Comparison of ENCODE assay signal across 8 cellular contexts in genomic region chr19:58059003-58059671, GRCh38. TPM values are rescaled to one million over a fixed set of nuclear protein-coding genes. Genes with fewer than 3 reads are reported as not detected.
DNase-seq lines count a peak whose midpoint lies in the region; ATAC-seq and TF ChIP-seq lines count a peak whose summit lies in the region.

TSS of gene ZNF135 (plus strand) at chr19:58059282. CDS start at chr19:58060003, 721 bp downstream.

- no peaks in the 10 kb centered on the region for H3K36me3 ChIP-seq in HEK293 (ENCODE audit: control insufficient read depth in 2 of 2, insufficient read depth in 1 of 2, low read length in 2 of 2)
- peaks cover 5 to 13% (median 11%) of the 10 kb centered on the region in 3 donors for H3K36me3 ChIP-seq in skeletal muscle tissue (ENCODE audit: control insufficient read depth in 3 of 3, insufficient read depth in 3 of 3, low read length in 3 of 3)
- H3K36me3 ChIP-seq in PC-9 (ENCODE audit: low read depth): no peaks in the 10 kb centered on the region

- H2AFZ ChIP-seq in PC-9: no peak within 1 kb of the TSS

- POLR2A ChIA-PET in HEK293 (lab: Yijun Ruan, JAX) (interaction anchor here (0.6 to 2.3 kb wide), 4 partner anchors 57 to 383 kb away, joined by 3 to 12 read pairs (median 4); partner anchors contain the start of genes ZNF274 and ZNF606), PC-9 (lab: Charles Lee; ENCODE audit: unreplicated experiment) (no interaction called here)

- intact Hi-C loops in PC-9 (cut with micrococcal nuclease; ENCODE audit: unreplicated experiment): no loop called here

- BruUV-seq in PC-9 (replicated peaks; lab: Mats Ljungman, UMichigan): no TSS peak

- H3K4me3 ChIP-seq in HEK293 (ENCODE audit: low read depth, low read length): peak within 1 kb of the TSS; percentile 44
- peak within 1 kb of the TSS; percentile 63 to 77 (median 75) for H3K4me3 ChIP-seq in skeletal muscle tissue (ENCODE audit: low read length in 3 of 3)
- H3K4me3 ChIP-seq in PC-9: no peak within 1 kb of the TSS

- ATAC-seq in activated CD4-positive, CD25-positive, alpha-beta regulatory T cell treated with anti-CD3 and anti-CD28 coated beads, Interleukin-2, amount 50 U/mL, for 24 hours: peak; percentile 89 to 92
- ATAC-seq in HG03571 (IDR thresholded peaks at IDR 0.05; ENCODE audit: unreplicated experiment): no peak

- DNase-seq in cerebellum (ENCODE audit: low spot score): peak; percentile 95
- peak; percentile 90 for DNase-seq in iris pigment epithelial cell (ENCODE audit: low read depth)
- no peak for DNase-seq in PC-9
- no peak for DNase-seq in AML-193 (lab: John Stamatoyannopoulos, UW)

- no peaks in the 10 kb centered on the region for H4K20me1 ChIP-seq in PC-9 (ENCODE audit: insufficient read depth)

- H3F3A ChIP-seq in PC-9 (ENCODE audit: insufficient read depth, low read depth): no peaks in the 10 kb centered on the region

- H3K9ac ChIP-seq in skeletal muscle tissue (ENCODE audit: low read depth in 1 of 3, low read length in 3 of 3): peak within 1 kb of the TSS; percentile 74 to 84 (median 77)

- H3K27ac ChIP-seq in HEK293 (ENCODE audit: extremely low read depth, low read depth, low read length): no peak within 1 kb of the TSS; the same call in 1 of the 2 replicates
- H3K27ac ChIP-seq in skeletal muscle tissue (ENCODE audit: low read depth, low read length): peak within 1 kb of the TSS; percentile 74
- H3K27ac ChIP-seq in PC-9: no peak within 1 kb of the TSS

- no peak within 1 kb of the TSS for H3K4me2 ChIP-seq in PC-9

- TF ChIP-seq CTCF in HEK293 (tag by site-specific recombination; IDR thresholded peaks at IDR 0.05) (no peak), PC-9 (conservative IDR thresholded peaks at IDR 0.05) (no peak)

- H3K4me1 ChIP-seq in HEK293 (ENCODE audit: control insufficient read depth, insufficient read depth, low read length) (no peaks in the 10 kb centered on the region), skeletal muscle tissue (ENCODE audit: control insufficient read depth in 3 of 3, insufficient read depth in 3 of 3, low read length in 3 of 3) (peaks cover 2 to 7% (median 7%) of the 10 kb centered on the region in 3 donors), PC-9 (replicated peaks; ENCODE audit: insufficient read depth) (no peaks in the 10 kb centered on the region)

- no peaks in the 10 kb centered on the region for H3K9me2 ChIP-seq in PC-9 (ENCODE audit: insufficient read depth)

- H3K9me3 ChIP-seq in HEK293 (ENCODE audit: control insufficient read depth, insufficient read depth, low read depth, low read length) (no peaks in the 10 kb centered on the region), skeletal muscle tissue (ENCODE audit: control insufficient read depth in 3 of 3, low read length in 3 of 3) (peaks cover 14 to 20% (median 19%) of the 10 kb centered on the region in 3 donors), PC-9 (ENCODE audit: insufficient read depth, low read depth) (peaks cover 22% of the 10 kb centered on the region)

- peaks cover 0 to 4% (median 2%) of the 10 kb centered on the region in 3 donors for H3K27me3 ChIP-seq in skeletal muscle tissue (ENCODE audit: control insufficient read depth in 3 of 3, insufficient read depth in 3 of 3, low read length in 3 of 3)
- H3K27me3 ChIP-seq in PC-9 (ENCODE audit: insufficient read depth, low read depth): peaks cover 17% of the 10 kb centered on the region

- CTCF ChIA-PET in HEK293 (lab: Yijun Ruan, JAX) (no interaction called here), PC-9 (lab: Charles Lee) (no interaction called here)

- no peaks in the 10 kb centered on the region for H3K79me2 ChIP-seq in PC-9 (ENCODE audit: low read depth)

TF ChIP-seq in HEK293, 187 proteins besides CTCF, POLR2A, EP300 and RAD21:
- TF ChIP-seq ZNF510 (tag by site-specific recombination; IDR thresholded peaks at IDR 0.05; ENCODE audit: insufficient replicate concordance): no peak
- peak; percentile 45; the same call in 1 of the 2 replicates for TF ChIP-seq PBX3 (CRISPR knock-in tag; IDR thresholded peaks at IDR 0.05)

RNA-seq across cellular contexts. Expression of gene ZNF135, which starts in this region (rescaled TPM):
- total RNA-seq in cerebellum (19.3 TPM), skeletal muscle tissue (10.4 TPM), PC-9 (2021) (0.15 TPM in 1 of 2 replicates, not detected in the other)

Comparison
In these comparisons a context has a peak if more than half of its experiments do, and no peak if none do; other contexts are left out.
1. DNase-seq: peak in cerebellum (single experiment) and iris pigment epithelial cell (single experiment); none in PC-9 (0 of 2) and AML-193 (0 of 2).